Comparison of ENCODE assay signal across 1 cellular context in genomic region chr9:27260789-27261516, GRCh38.
TF ChIP-seq lines count a peak whose summit lies in the region.

No MANE protein-coding gene starts in this region.

TF ChIP-seq in H1, 55 proteins besides CTCF, POLR2A, EP300 and RAD21 (continued from another document):
- no peak for TF ChIP-seq TEAD4 (IDR thresholded peaks at IDR 0.05; ENCODE audit: low read depth, low read length)
- no peak for TF ChIP-seq SIN3A (conservative IDR thresholded peaks at IDR 0.05 in 1 of 2, IDR thresholded peaks at IDR 0.05 in 1 of 2; ENCODE audit: low read depth in 1 of 2, low read length in 2 of 2)
- no peak for TF ChIP-seq HDAC2 (IDR thresholded peaks at IDR 0.05; ENCODE audit: borderline replicate concordance in 1 of 2, low read depth in 2 of 2, low read length in 2 of 2)
